In the genomic region with DNA sequence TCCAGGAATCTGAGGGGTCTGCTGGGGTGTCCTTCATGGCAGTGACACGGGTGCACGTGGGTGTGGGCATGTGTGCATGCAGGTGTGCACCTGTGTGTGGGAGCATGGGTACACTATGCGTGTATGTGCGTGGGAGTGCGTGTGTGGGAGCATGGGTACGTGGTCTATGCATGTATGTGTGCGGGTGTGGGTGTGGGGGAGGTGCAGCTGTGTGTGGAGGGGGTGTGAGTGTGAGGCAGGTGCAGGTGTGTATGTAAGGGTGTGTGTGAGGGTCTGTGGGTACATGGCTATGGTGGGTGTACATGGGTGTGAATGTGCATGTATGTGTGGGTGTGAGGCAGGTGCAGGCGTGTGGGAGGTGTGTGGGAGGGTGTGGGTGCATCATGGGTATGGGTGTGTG, we compare ENCODE assay signal across 23 cellular contexts.
"Had no signal": no experiment of that assay in that cellular context is flagged by ENCODE, and none has a peak within 500 bp of the region (broad histone marks: within the 10 kb centered on the region; RNA-seq: fewer than 3 reads in every experiment).

No MANE protein-coding gene starts in this region.

- H3K9me3 Mint-ChIP-seq: activated T-cell treated with anti-CD3 and anti-CD28 coated beads, Interleukin-2, amount 50 U/mL, for 24 hours; activated T-helper 2 cell treated with anti-CD3 and anti-CD28 coated beads, Interferon-gamma antibody, Interleukin-2, Interleukin-4, amounts not matched to agents 10 μg/mL and 5 μg/mL and 100 μg/mL, durations not matched to agents 14 hours and 24 hours and 36 hours; central memory CD8-positive, alpha-beta T cell; mesothelial cell of epicardium; naive thymus-derived CD8-positive, alpha-beta T cell; neural progenitor cell had no signal

- H3K4me1 Mint-ChIP-seq: mesothelial cell of epicardium, neural progenitor cell had no signal

- H3K9me3 ChIP-seq: adrenal gland, spleen, thyroid gland, uterus had no signal

- H3K4me3 Mint-ChIP-seq: activated naive CD8-positive, alpha-beta T cell; activated T-cell treated with anti-CD3 and anti-CD28 coated beads, Interleukin-2, amount 50 U/mL, for 24 hours; central memory CD8-positive, alpha-beta T cell; mesothelial cell of epicardium; naive thymus-derived CD8-positive, alpha-beta T cell; neural progenitor cell had no signal

- H3K27ac ChIP-seq: adrenal gland, neural progenitor cell, spleen, uterus had no signal

- ATAC-seq: left lobe of liver; naive thymus-derived CD8-positive, alpha-beta T cell had no signal

- H3K36me3 ChIP-seq: adrenal gland, neural progenitor cell, thyroid gland, uterus had no signal

- H3K27ac Mint-ChIP-seq: activated naive CD8-positive, alpha-beta T cell; activated T-cell treated with anti-CD3 and anti-CD28 coated beads, Interleukin-2, amount 50 U/mL, for 24 hours; activated T-helper 2 cell treated with anti-CD3 and anti-CD28 coated beads, Interferon-gamma antibody, Interleukin-2, Interleukin-4, amounts not matched to agents 10 μg/mL and 5 μg/mL and 100 μg/mL, durations not matched to agents 14 hours and 24 hours and 36 hours; mesothelial cell of epicardium; neural progenitor cell; progenitor cell of endocrine pancreas had no signal

- H3K4me1 ChIP-seq: adrenal gland, neural progenitor cell, spleen, uterus had no signal

- H3K4me2 ChIP-seq: neural progenitor cell had no signal

- DNase-seq: activated CD4-positive, alpha-beta T cell treated with anti-CD3 and anti-CD28 coated beads for 1 hour; activated CD8-positive, alpha-beta memory T cell treated with anti-CD3 and anti-CD28 coated beads for 24 hours; activated CD8-positive, alpha-beta memory T cell treated with anti-CD3 and anti-CD28 coated beads, Interleukin-2, amount 50 U/mL, for 4 hours; activated naive CD4-positive, alpha-beta T cell; activated T-cell treated with anti-CD3 and anti-CD28 coated beads, Interleukin-2, amount 50 U/mL, for 24 hours; adrenal gland; effector memory CD4-positive, alpha-beta T cell; foreskin melanocyte; naive thymus-derived CD8-positive, alpha-beta T cell; spleen; stimulated activated CD4-positive, alpha-beta T cell treated with anti-CD3 and anti-CD28 coated beads, Interleukin-4, amount 100 ng/mL, for 1 hour; stimulated activated naive CD4-positive, alpha-beta T cell treated with Interleukin-2 at 50 U/mL for 16 hours; substantia nigra; thyroid gland; uterus had no signal

- H3K27me3 Mint-ChIP-seq: activated naive CD8-positive, alpha-beta T cell; activated T-cell treated with anti-CD3 and anti-CD28 coated beads, Interleukin-2, amount 50 U/mL, for 24 hours; central memory CD8-positive, alpha-beta T cell; naive thymus-derived CD8-positive, alpha-beta T cell; progenitor cell of endocrine pancreas had no signal

- H3K4me3 ChIP-seq: adrenal gland, lung, neural progenitor cell, spleen, thyroid gland, uterus had no signal

- H3K9ac ChIP-seq: neural progenitor cell had no signal

- H2AFZ ChIP-seq: neural progenitor cell had no signal

- H3K27me3 ChIP-seq: adrenal gland, neural progenitor cell, spleen, thyroid gland, uterus had no signal
